ENCODE assay signal across 1 cellular context in genomic region chr17:74282587-74283370, GRCh38.
TF ChIP-seq lines count a peak whose summit lies in the region.

No MANE protein-coding gene starts in this region.

TF ChIP-seq in K562, 482 proteins besides CTCF, POLR2A, EP300 and RAD21 (continued from another document and continues in another):
- TF ChIP-seq ZNF3 (CRISPR knock-in tag; IDR thresholded peaks at IDR 0.05) (no peak), HDAC2 (IDR thresholded peaks at IDR 0.05) (peak; percentile 83), BCLAF1 (IDR thresholded peaks at IDR 0.05; ENCODE audit: borderline replicate concordance in 1 of 2, control insufficient read depth in 1 of 2, low read depth in 2 of 2, low read length in 1 of 2) (no peak), FOS (IDR thresholded peaks at IDR 0.05; ENCODE audit: extremely low read depth, insufficient read length) (peak; percentile 45), KLF16 (IDR thresholded peaks at IDR 0.05) (peak; percentile 70; the same call in 1 of the 2 replicates), SFPQ (IDR thresholded peaks at IDR 0.05; ENCODE audit: low read depth, low read length) (no peak), ZNF263 (CRISPR knock-in tag; IDR thresholded peaks at IDR 0.05; ENCODE audit: borderline replicate concordance) (no peak), MBD2 (IDR thresholded peaks at IDR 0.05; ENCODE audit: borderline replicate concordance, low read depth) (peak; percentile 65; the same call in 1 of the 2 replicates), ZNF511 (CRISPR knock-in tag; IDR thresholded peaks at IDR 0.05) (0 out of 2 replicates have a peak, but pooled peaks have one; percentile 28), TARDBP (IDR thresholded peaks at IDR 0.05) (peak; percentile 62; the same call in 1 of the 2 replicates), ZNF395 (CRISPR knock-in tag; IDR thresholded peaks at IDR 0.05) (peak; percentile 87), BACH1 (tag; IDR thresholded peaks at IDR 0.05) (no peak), SAFB (IDR thresholded peaks at IDR 0.05; ENCODE audit: borderline replicate concordance, low read depth, low read length) (no peak), MLX (CRISPR knock-in tag; conservative IDR thresholded peaks at IDR 0.05) (no peak), SREBF2 (CRISPR knock-in tag; IDR thresholded peaks at IDR 0.05) (no peak), ZNF766 (CRISPR knock-in tag; conservative IDR thresholded peaks at IDR 0.05) (peak; percentile 91; the same call in 1 of the 2 replicates), HNRNPUL1 (IDR thresholded peaks at IDR 0.05; ENCODE audit: low read length) (no peak), ZMIZ1 (IDR thresholded peaks at IDR 0.05; ENCODE audit: low read depth in 2 of 2, low read length in 2 of 2) (0 out of 4 replicates have a peak, but pooled peaks of 1 of the 2 experiments have one; percentile 52), CBFA2T2 (conservative IDR thresholded peaks at IDR 0.05) (peak; percentile 76), ZBTB9 (CRISPR knock-in tag; IDR thresholded peaks at IDR 0.05) (0 out of 2 replicates have a peak, but pooled peaks have one; percentile 21), ATF3 (IDR thresholded peaks at IDR 0.05) (peak; percentile 86), ATF3 (CRISPR knock-in tag; conservative IDR thresholded peaks at IDR 0.05) (no peak), SAFB2 (IDR thresholded peaks at IDR 0.05; ENCODE audit: borderline replicate concordance, low read depth, low read length, severe bottlenecking) (no peak), SMARCC2 (IDR thresholded peaks at IDR 0.05; ENCODE audit: low read depth) (peak; percentile 81; the same call in 1 of the 2 replicates), CBX3 (IDR thresholded peaks at IDR 0.05; ENCODE audit: borderline replicate concordance in 1 of 2, low read length in 2 of 2) (no peak), CUX1 (CRISPR knock-in tag; IDR thresholded peaks at IDR 0.05) (0 out of 2 replicates have a peak, but pooled peaks have one; percentile 13), STAT5A (IDR thresholded peaks at IDR 0.05; ENCODE audit: borderline replicate concordance, low read length) (no peak), SRF (CRISPR knock-in tag; IDR thresholded peaks at IDR 0.05) (peak; percentile 6 to 84; a peak in 2 of 4 replicates), LCOR (CRISPR knock-in tag; IDR thresholded peaks at IDR 0.05) (peak; percentile 97), GABPA (tag; conservative IDR thresholded peaks at IDR 0.05; ENCODE audit: low read depth) (peak; percentile 38; the same call in 1 of the 2 replicates), TOE1 (IDR thresholded peaks at IDR 0.05; ENCODE audit: borderline replicate concordance) (peak; percentile 76; the same call in 1 of the 2 replicates), TOE1 (CRISPR knock-in tag; IDR thresholded peaks at IDR 0.05; ENCODE audit: borderline replicate concordance, low read depth) (no peak), CBFA2T3 (IDR thresholded peaks at IDR 0.05) (peak; percentile 86), ZNF79 (CRISPR knock-in tag; IDR thresholded peaks at IDR 0.05; ENCODE audit: low read depth) (no peak), THAP12 (CRISPR knock-in tag; IDR thresholded peaks at IDR 0.05) (no peak), ZNF41 (CRISPR knock-in tag; conservative IDR thresholded peaks at IDR 0.05) (no peak), SMAD4 (CRISPR knock-in tag; conservative IDR thresholded peaks at IDR 0.05) (peak; percentile 58; the same call in 1 of the 2 replicates)
